ENCODE assay signal across 19 cellular contexts in the genomic region with DNA sequence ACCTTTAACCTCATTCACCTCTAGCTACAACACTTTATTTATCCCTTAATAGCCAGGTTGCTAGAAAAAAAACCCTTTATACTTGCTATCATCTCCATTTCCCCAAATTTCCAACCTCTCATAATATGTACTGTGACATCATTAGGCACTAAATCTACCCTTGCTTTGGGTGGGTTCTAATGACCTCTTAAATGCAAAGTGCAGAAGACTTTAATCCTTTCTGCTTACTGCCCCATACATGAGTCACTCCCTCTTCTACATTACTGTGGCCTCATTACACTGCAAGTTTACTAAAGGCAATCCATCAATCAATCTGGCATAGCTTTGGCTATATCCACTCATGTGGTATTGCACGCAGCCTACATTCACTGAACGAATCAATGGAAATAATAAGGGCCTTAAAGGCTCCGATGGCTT.
DNase-seq lines count a peak whose midpoint lies in the region; ATAC-seq and TF ChIP-seq lines count a peak whose summit lies in the region.
"Had no signal": no experiment of that assay in that cellular context is flagged by ENCODE, and none has a peak within 500 bp of the region (broad histone marks: within the 10 kb centered on the region; RNA-seq: fewer than 3 reads in every experiment).

No MANE protein-coding gene starts in this region.

- intact Hi-C loops in PC-3 (cut with micrococcal nuclease) = no loop called here

- H3K9me3 Mint-ChIP-seq in HFFc6 = no peaks in the 10 kb centered on the region
- H3K9me3 Mint-ChIP-seq: activated naive CD4-positive, alpha-beta T cell treated with anti-CD3 and anti-CD28 coated beads for 36 hours had no signal

- no peak overlapping the region for H3K27ac Mint-ChIP-seq in HFFc6
- H3K27ac Mint-ChIP-seq: activated CD4-positive, alpha-beta memory T cell treated with anti-CD3 and anti-CD28 coated beads, Interleukin-2, amount 10 ng/mL, durations not matched to agents 7 days and 5 days; activated naive CD4-positive, alpha-beta T cell treated with anti-CD3 and anti-CD28 coated beads for 36 hours; endodermal cell; neural progenitor cell had no signal

- POLR2A ChIA-PET in PC-3 (lab: Charles Lee; ENCODE audit: unreplicated experiment) = interaction anchor here (0.6 kb wide), 3 partner anchors 11 to 24 kb away, joined by 3 to 4 read pairs (median 3); no protein-coding TSS in a partner anchor

- H3K4me3 ChIP-seq in PC-3 (ENCODE audit: low read length) (no peak overlapping the region), fibroblast of lung (replicated peaks in 1 of 4; ENCODE audit: control extremely low read depth in 1 of 4, insufficient read depth in 1 of 4, low read depth in 3 of 4, low read length in 4 of 4) (no peak overlapping the region)
- H3K4me3 ChIP-seq: BLaER1, neural progenitor cell, psoas muscle had no signal

- no peaks in the 10 kb centered on the region for H3F3A ChIP-seq in PC-3 (ENCODE audit: low read length, unreplicated experiment)

- H3K9ac ChIP-seq in PC-3 (ENCODE audit: low read length) (no peak overlapping the region), fibroblast of lung (ENCODE audit: insufficient read depth, low read length) (no peak overlapping the region)
- H3K9ac ChIP-seq: BLaER1, neural progenitor cell had no signal

- BruUV-seq in PC-3 (replicated peaks; lab: Mats Ljungman, UMichigan) = no TSS peak

- H3K4me1 ChIP-seq in PC-3 (ENCODE audit: insufficient read depth, low read length) = peaks cover 33% of the 10 kb centered on the region
- peaks cover 11% of the 10 kb centered on the region for H3K4me1 ChIP-seq in fibroblast of lung (ENCODE audit: control insufficient read depth, extremely low read depth, insufficient read depth, low read length)
- H3K4me1 ChIP-seq: psoas muscle had no signal

- CTCF ChIA-PET in PC-3 (lab: Charles Lee) = no interaction called here

- H3K36me3 Mint-ChIP-seq in HFFc6 (ENCODE audit: low read depth) = peaks cover 6% of the 10 kb centered on the region
- H3K36me3 Mint-ChIP-seq: neural progenitor cell had no signal

- no peaks in the 10 kb centered on the region; the same call in 1 of the 2 replicates for H3K27me3 Mint-ChIP-seq in HFFc6 (ENCODE audit: insufficient read depth)
- H3K27me3 Mint-ChIP-seq: activated CD4-positive, alpha-beta memory T cell treated with anti-CD3 and anti-CD28 coated beads, Interleukin-2, amount 10 ng/mL, durations not matched to agents 7 days and 5 days had no signal

- H4K20me1 ChIP-seq in PC-3 (ENCODE audit: low read length) = no peaks in the 10 kb centered on the region
- no peaks in the 10 kb centered on the region for H4K20me1 ChIP-seq in fibroblast of lung (ENCODE audit: control insufficient read depth, extremely low read depth, insufficient read depth, low read length)
- H4K20me1 ChIP-seq: BLaER1 had no signal

- H3K4me1 Mint-ChIP-seq in HFFc6 (ENCODE audit: low read depth) = peaks cover 52% of the 10 kb centered on the region
- H3K4me1 Mint-ChIP-seq: activated CD4-positive, alpha-beta memory T cell treated with anti-CD3 and anti-CD28 coated beads, Interleukin-2, amount 10 ng/mL, durations not matched to agents 7 days and 5 days had no signal

- H2AFZ ChIP-seq in PC-3 (ENCODE audit: low read length) (no peak overlapping the region), fibroblast of lung (ENCODE audit: low read length) (no peak overlapping the region)
- H2AFZ ChIP-seq: neural progenitor cell had no signal

- H3K27me3 ChIP-seq in PC-3 (ENCODE audit: low read length) = no peaks in the 10 kb centered on the region
- no peaks in the 10 kb centered on the region for H3K27me3 ChIP-seq in fibroblast of lung (ENCODE audit: control insufficient read depth, insufficient read depth, low read length)
- H3K27me3 ChIP-seq: BLaER1, neural progenitor cell had no signal

- H3K4me3 Mint-ChIP-seq in HFFc6 = no peak overlapping the region
- H3K4me3 Mint-ChIP-seq: activated CD4-positive, alpha-beta memory T cell treated with anti-CD3 and anti-CD28 coated beads, Interleukin-2, amount 10 ng/mL, durations not matched to agents 7 days and 5 days; activated naive CD4-positive, alpha-beta T cell treated with anti-CD3 and anti-CD28 coated beads for 36 hours; endodermal cell; neural progenitor cell had no signal

- H3K79me2 ChIP-seq in PC-3 (ENCODE audit: low read length) (no peaks in the 10 kb centered on the region), fibroblast of lung (ENCODE audit: control insufficient read depth, insufficient read depth, low read length) (no peaks in the 10 kb centered on the region)

- TF ChIP-seq CTCF in PC-3 (conservative IDR thresholded peaks at IDR 0.05; ENCODE audit: low read depth, low read length) (no peak), fibroblast of lung (conservative IDR thresholded peaks at IDR 0.05 in 1 of 2, IDR thresholded peaks at IDR 0.05 in 1 of 2; ENCODE audit: low read depth in 1 of 2, low read length in 2 of 2) (no peak), HFFc6 (IDR thresholded peaks at IDR 0.05) (no peak)

- no peaks in the 10 kb centered on the region for H3K9me2 ChIP-seq in PC-3 (replicated peaks; ENCODE audit: low read length)

- no peak overlapping the region for H3K27ac ChIP-seq in PC-3 (ENCODE audit: low read length)
- H3K27ac ChIP-seq in fibroblast of lung (ENCODE audit: insufficient read depth, low read length) = no peak overlapping the region
- H3K27ac ChIP-seq in caudate nucleus (ENCODE audit: low read depth, low read length) = no peak overlapping the region
- H3K27ac ChIP-seq: 22Rv1, BLaER1, neural progenitor cell, psoas muscle had no signal

- H3K4me2 ChIP-seq in PC-3 (ENCODE audit: low read length) (no peak overlapping the region), fibroblast of lung (ENCODE audit: extremely low read depth, insufficient read depth, low read length) (no peak overlapping the region)
- H3K4me2 ChIP-seq: BLaER1, neural progenitor cell had no signal

- peak; percentile 53 for DNase-seq in DMS153 (lab: John Stamatoyannopoulos, UW)
- no peak for DNase-seq in DMS153 treated with DMSO at 0.1 percent for 48 hours (lab: John Stamatoyannopoulos, UW; ENCODE audit: unreplicated experiment)
- DNase-seq in PC-3 = peak; percentile 39
- DNase-seq in fibroblast of lung (ENCODE audit: low read depth in 2 of 2) = peak; percentile 58 to 88
- no peak for DNase-seq in DMS 273 (lab: John Stamatoyannopoulos, UW; ENCODE audit: unreplicated experiment)
- no peak for DNase-seq in stimulated activated CD4-positive, alpha-beta T cell treated with anti-CD3 and anti-CD28 coated beads, Interleukin-2, amount 100 ng/mL, for 48 hours
- DNase-seq in caudate nucleus (lab: John Stamatoyannopoulos, UW) = no peak
- DNase-seq in HFFc6 = no peak
- DNase-seq: activated CD4-positive, alpha-beta memory T cell treated with anti-CD3 and anti-CD28 coated beads, Interleukin-2, amount 10 ng/mL, durations not matched to agents 7 days and 5 days; activated naive CD4-positive, alpha-beta T cell treated with anti-CD3 and anti-CD28 coated beads for 36 hours; activated T-cell treated with anti-CD3 and anti-CD28 coated beads, Interleukin-2, amount 50 U/mL, for 1 hour; endodermal cell; left cardiac atrium; NCI-H2081 treated with DMSO at 0.1 percent for 48 hours; NCI-H526 treated with DMSO at 0.1 percent for 48 hours; psoas muscle had no signal

- H3K9me3 ChIP-seq in PC-3 (ENCODE audit: low read length) = no peaks in the 10 kb centered on the region
- H3K9me3 ChIP-seq in fibroblast of lung (ENCODE audit: control insufficient read depth, insufficient read depth, low read depth, low read length) = no peaks in the 10 kb centered on the region
- H3K9me3 ChIP-seq: psoas muscle had no signal

- ATAC-seq in PC-3 = no peak
- ATAC-seq: psoas muscle had no signal

- H3K36me3 ChIP-seq in PC-3 (ENCODE audit: low read depth, low read length) (no peaks in the 10 kb centered on the region), fibroblast of lung (ENCODE audit: control insufficient read depth, insufficient read depth, low read length) (no peaks in the 10 kb centered on the region)
- H3K36me3 ChIP-seq: neural progenitor cell had no signal

Comparison
In these comparisons a context has a peak if more than half of its experiments do, and no peak if none do; other contexts are left out.
1. DNase-seq: peak in DMS153 (single experiment), PC-3 (single experiment) and fibroblast of lung (2 of 2); none in DMS153 treated with DMSO at 0.1 percent for 48 hours (single experiment), DMS 273 (single experiment), stimulated activated CD4-positive, alpha-beta T cell treated with anti-CD3 and anti-CD28 coated beads, Interleukin-2, amount 100 ng/mL, for 48 hours (0 of 2), caudate nucleus (0 of 61) and HFFc6 (single experiment).